19 cellular contexts compared by ENCODE assay signal in the genomic region with DNA sequence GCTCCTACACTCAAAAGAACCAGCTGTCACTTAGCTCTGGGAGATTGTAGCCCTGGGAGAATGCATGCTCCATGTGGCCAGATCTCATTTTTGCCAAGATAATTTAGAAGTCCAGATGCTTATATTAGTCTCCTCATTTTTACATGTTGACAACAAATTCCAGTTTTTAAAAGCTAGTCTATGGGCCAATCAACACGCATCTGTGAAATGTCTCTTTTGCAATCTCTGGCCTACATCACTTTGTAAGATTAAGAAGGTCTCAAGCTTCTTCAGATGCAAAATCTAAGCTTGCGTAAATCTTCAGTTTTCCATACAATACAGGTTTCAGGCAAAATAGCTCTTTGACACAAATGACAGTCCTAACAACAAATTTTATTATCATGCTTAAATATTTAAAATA.
"Had no signal": no experiment of that assay in that cellular context is flagged by ENCODE, and none has a peak within 500 bp of the region (broad histone marks: within the 10 kb centered on the region; RNA-seq: fewer than 3 reads in every experiment).

No MANE protein-coding gene starts in this region.

- H3K27ac Mint-ChIP-seq: immature natural killer cell; mesothelial cell of epicardium; natural killer cell; progenitor cell of endocrine pancreas; stimulated activated effector memory CD8-positive, alpha-beta T cell treated with anti-CD3 and anti-CD28 coated beads, Interleukin-12 subunit alpha, Interleukin-12 subunit beta, amount 100 ng/mL, for 72 hours; stimulated activated naive CD8-positive, alpha-beta T cell treated with anti-CD3 and anti-CD28 coated beads, Interleukin-15, Interleukin-2, amounts not matched to agents 100 ng/mL and 50 ng/mL, for 24 hours had no signal

- ATAC-seq: natural killer cell; sciatic nerve; stimulated activated effector memory CD8-positive, alpha-beta T cell treated with anti-CD3 and anti-CD28 coated beads, Interleukin-12 subunit alpha, Interleukin-12 subunit beta, amount 100 ng/mL, for 72 hours; upper lobe of right lung had no signal

- H3K4me1 Mint-ChIP-seq: natural killer cell had no signal

- DNase-seq: hypothalamus; immature natural killer cell; islet precursor cell; left ventricle myocardium inferior; mesendoderm; naive B cell; natural killer cell; ovary; small intestine; spleen; stimulated activated CD4-positive, alpha-beta T cell treated with anti-CD3 and anti-CD28 coated beads, Interleukin-4, amount 100 ng/mL, for 24 hours; stimulated activated naive CD4-positive, alpha-beta T cell; tibial artery; upper lobe of right lung had no signal

- H3K36me3 Mint-ChIP-seq: natural killer cell had no signal

- H3K4me3 Mint-ChIP-seq: immature natural killer cell; mesothelial cell of epicardium; naive B cell; natural killer cell; stimulated activated effector memory CD8-positive, alpha-beta T cell treated with anti-CD3 and anti-CD28 coated beads, Interleukin-12 subunit alpha, Interleukin-12 subunit beta, amount 100 ng/mL, for 72 hours; stimulated activated naive CD8-positive, alpha-beta T cell treated with anti-CD3 and anti-CD28 coated beads, Interleukin-15, Interleukin-2, amounts not matched to agents 100 ng/mL and 50 ng/mL, for 24 hours had no signal

- H3K9me3 Mint-ChIP-seq: immature natural killer cell; mesothelial cell of epicardium; naive B cell; natural killer cell; stimulated activated effector memory CD8-positive, alpha-beta T cell treated with anti-CD3 and anti-CD28 coated beads, Interleukin-12 subunit alpha, Interleukin-12 subunit beta, amount 100 ng/mL, for 72 hours; stimulated activated naive CD8-positive, alpha-beta T cell treated with anti-CD3 and anti-CD28 coated beads, Interleukin-15, Interleukin-2, amounts not matched to agents 100 ng/mL and 50 ng/mL, for 24 hours had no signal

- H3K27me3 Mint-ChIP-seq: naive B cell; progenitor cell of endocrine pancreas; stimulated activated naive CD8-positive, alpha-beta T cell treated with anti-CD3 and anti-CD28 coated beads, Interleukin-15, Interleukin-2, amounts not matched to agents 100 ng/mL and 50 ng/mL, for 24 hours had no signal
